Comparison of ENCODE assay signal across 15 cellular contexts in genomic region chr4:85126991-85127591, GRCh38.
"Had no signal": no experiment of that assay in that cellular context is flagged by ENCODE, and none has a peak within 500 bp of the region (broad histone marks: within the 10 kb centered on the region; RNA-seq: fewer than 3 reads in every experiment).

No MANE protein-coding gene starts in this region.

- ATAC-seq: activated T-cell treated with anti-CD3 and anti-CD28 coated beads, Interleukin-2, amount 50 U/mL, for 72 hours; left ventricle myocardium superior; natural killer cell treated with Interleukin-12 subunit alpha and Interleukin-12 subunit beta and Interleukin-15 and Interleukin-18, amount 100 ng/mL, for 72 hours; psoas muscle had no signal

- H3K9me3 ChIP-seq: thoracic aorta, upper lobe of right lung had no signal

- H3K27ac ChIP-seq: coronary artery, foreskin keratinocyte, psoas muscle, thoracic aorta, upper lobe of right lung had no signal

- H3K27me3 ChIP-seq: upper lobe of right lung had no signal

- H3K36me3 ChIP-seq: thoracic aorta, upper lobe of right lung had no signal

- DNase-seq: activated CD4-positive, alpha-beta T cell treated with anti-CD3 and anti-CD28 coated beads, Interleukin-2, amount 10 ng/mL, durations not matched to agents 7 days and 5 days; activated CD8-positive, alpha-beta memory T cell treated with anti-CD3 and anti-CD28 coated beads, Interleukin-2, amount 50 U/mL, for 48 hours; activated gamma-delta T cell; activated T-cell treated with anti-CD3 and anti-CD28 coated beads, Interleukin-2, amount 50 U/mL, for 72 hours; amniotic stem cell; effector CD4-positive, alpha-beta T cell; occipital lobe; psoas muscle; stimulated activated CD4-positive, alpha-beta T cell treated with anti-CD3 and anti-CD28 coated beads, Interleukin-12 subunit alpha, Interleukin-12 subunit beta, amount 100 ng/mL, for 4 hours; upper lobe of right lung had no signal

- H3K4me1 ChIP-seq: foreskin keratinocyte, psoas muscle, upper lobe of right lung had no signal

- H3K4me3 ChIP-seq: coronary artery, psoas muscle, thoracic aorta, upper lobe of right lung had no signal
